22 cellular contexts compared by ENCODE assay signal in the genomic region with DNA sequence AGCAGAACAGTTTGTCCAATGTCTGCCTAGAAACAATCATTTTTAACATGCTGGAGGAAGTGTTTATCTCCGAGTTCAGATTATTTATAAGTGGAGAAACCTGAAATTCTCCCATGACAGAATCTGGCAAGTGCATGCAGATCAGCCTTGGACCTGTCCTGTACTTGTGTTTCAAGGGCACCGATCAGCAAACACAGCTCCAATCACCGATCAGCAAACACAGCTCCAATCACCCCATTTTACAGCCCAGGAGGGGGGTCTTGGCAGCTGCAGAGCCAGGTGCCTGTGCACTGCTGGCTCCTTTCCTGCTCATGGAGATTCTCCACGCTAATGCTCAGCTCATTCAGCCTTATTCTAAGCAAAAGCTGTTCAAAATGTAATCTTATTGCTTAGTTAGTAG.
DNase-seq lines count a peak whose midpoint lies in the region; ATAC-seq, FAIRE-seq and TF ChIP-seq lines count a peak whose summit lies in the region.
"Had no signal": no experiment of that assay in that cellular context is flagged by ENCODE, and none has a peak within 500 bp of the region (broad histone marks: within the 10 kb centered on the region; RNA-seq: fewer than 3 reads in every experiment).

No MANE protein-coding gene starts in this region.

- 9 to 11% methylated on average over 4 of the region's 4 CpGs for WGBS in pancreas, 2 donors

- no peaks in the 10 kb centered on the region for H3K9me3 ChIP-seq in pancreas
- H3K9me3 ChIP-seq: A549, BLaER1, SK-N-SH had no signal

- no peak overlapping the region for H3K4me3 ChIP-seq in LNCaP clone FGC (ENCODE audit: low read depth, low read length)
- H3K4me3 ChIP-seq in pancreas: no peak overlapping the region
- H3K4me3 ChIP-seq: A549, BLaER1 had no signal

- DNase-seq in LNCaP clone FGC (ENCODE audit: low read depth) (peak; percentile 23), NCI-H69 (lab: John Stamatoyannopoulos, UW) (peak; percentile 27), pancreas (peak in 4 of 6 donors; percentile 71 to 86 (median 77)), ecto neural progenitor cell (ENCODE audit: low spot score) (no peak), NCI-H82 treated with DMSO at 0.1 percent for 48 hours (lab: John Stamatoyannopoulos, UW; ENCODE audit: unreplicated experiment) (no peak)
- DNase-seq: CD8-positive, alpha-beta T cell; KG1; MV-4-11; NCI-H1694 treated with DMSO at 0.1 percent for 48 hours; NCI-H226; NCI-H526 treated with DMSO at 0.1 percent for 48 hours; PC-3; RPMI8226; SHP77 treated with DMSO at 0.1 percent for 48 hours; SK-N-SH; T-helper 1 cell had no signal

- H3K4me1 ChIP-seq in pancreas: peaks cover 6 to 8% (median 7%) of the 10 kb centered on the region in 3 donors
- H3K4me1 ChIP-seq: A549 had no signal

- H3K36me3 ChIP-seq in pancreas: no peaks in the 10 kb centered on the region
- H3K36me3 ChIP-seq: BLaER1 had no signal

- H3K27ac ChIP-seq in C4-2B (peak overlapping the region; percentile 24; the same call in 1 of the 2 replicates), pancreas (peak overlapping the region in 3 of 4 donors; percentile 43 to 70 (median 68))
- H3K27ac ChIP-seq: A549, BLaER1 had no signal

- ATAC-seq in pancreas (peak; percentile 92 to 95 (median 94)), GM19397 (IDR thresholded peaks at IDR 0.05; ENCODE audit: unreplicated experiment) (no peak)
- ATAC-seq: A549; CD8-positive, alpha-beta T cell; PC-3 had no signal

- intact Hi-C loops in pancreas (cut with DNase I): no loop called here

- TF ChIP-seq CTCF in C4-2B (conservative IDR thresholded peaks at IDR 0.05): no peak
- no peak for TF ChIP-seq CTCF in LNCaP clone FGC (IDR thresholded peaks at IDR 0.05; ENCODE audit: control insufficient read depth, extremely low read depth, insufficient read depth)
- TF ChIP-seq CTCF in pancreas (IDR thresholded peaks at IDR 0.05): no peak

- H3K27me3 ChIP-seq in pancreas: no peaks in the 10 kb centered on the region
- H3K27me3 ChIP-seq: BLaER1 had no signal

- no peak for FAIRE-seq in pancreas (lab: Jason Lieb, UNC)
- FAIRE-seq: A549, D721Med, H1 had no signal

Comparison
In these comparisons a context has a peak if more than half of its experiments do, and no peak if none do; other contexts are left out.
1. DNase-seq: peak in LNCaP clone FGC (single experiment), NCI-H69 (single experiment) and pancreas (4 of 6); none in ecto neural progenitor cell (single experiment) and NCI-H82 treated with DMSO at 0.1 percent for 48 hours (single experiment).